Comparison of ENCODE assay signal across 22 cellular contexts in the genomic region with DNA sequence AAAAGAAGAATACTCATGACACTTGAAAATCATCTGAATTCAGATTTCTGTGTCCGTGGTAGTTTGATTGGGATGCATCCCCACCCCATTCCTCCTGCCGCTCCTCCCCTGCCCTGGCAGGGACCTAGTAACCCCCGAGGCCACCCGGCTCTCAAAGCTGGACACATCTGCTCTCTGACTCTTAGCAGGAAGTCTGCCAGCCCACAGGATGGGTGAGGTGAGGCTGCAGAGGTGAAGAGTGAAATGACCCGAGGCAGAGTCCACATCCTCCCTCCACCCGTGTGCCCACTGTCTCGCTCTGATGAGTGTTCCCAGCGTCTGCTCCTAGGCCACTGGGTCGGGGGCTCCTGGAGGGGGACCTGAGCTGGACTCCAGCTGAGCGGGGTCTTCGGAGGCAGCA.
DNase-seq lines count a peak whose midpoint lies in the region; ATAC-seq and TF ChIP-seq lines count a peak whose summit lies in the region.
"Had no signal": no experiment of that assay in that cellular context is flagged by ENCODE, and none has a peak within 500 bp of the region (broad histone marks: within the 10 kb centered on the region; RNA-seq: fewer than 3 reads in every experiment).

No MANE protein-coding gene starts in this region.

- H4K8ac ChIP-seq in mesenchymal stem cell (ENCODE audit: low read length): no peak overlapping the region

- H2BK12ac ChIP-seq in mesenchymal stem cell (ENCODE audit: low read length in 2 of 2): no peak overlapping the region

- H3K79me1 ChIP-seq in mesenchymal stem cell (replicated peaks; ENCODE audit: low read length, poor library complexity, severe bottlenecking): no peaks in the 10 kb centered on the region

- H3K27me3 ChIP-seq in RWPE2 (ENCODE audit: insufficient read depth, poor library complexity, severe bottlenecking): no peaks in the 10 kb centered on the region
- peaks cover 0 to 28% of the 10 kb centered on the region in 2 experiments for H3K27me3 ChIP-seq in mesenchymal stem cell (ENCODE audit: control insufficient read depth in 1 of 2, insufficient read depth in 1 of 2, low read length in 2 of 2)

- no peak overlapping the region for H4K91ac ChIP-seq in mesenchymal stem cell (ENCODE audit: low read length)

- no peaks in the 10 kb centered on the region for H3K9me3 Mint-ChIP-seq in activated CD8-positive, alpha-beta T cell treated with anti-CD3 and anti-CD28 coated beads, Interleukin-2, amount 10 ng/mL, durations not matched to agents 7 days and 5 days (ENCODE audit: insufficient read depth)
- H3K9me3 Mint-ChIP-seq: CD8-positive, alpha-beta T cell; GM23338 had no signal

- peak; percentile 42; the same call in 1 of the 3 replicates for ATAC-seq in RWPE2 (ENCODE audit: low read depth)
- ATAC-seq in activated CD8-positive, alpha-beta T cell treated with anti-CD3 and anti-CD28 coated beads, Interleukin-2, amount 10 ng/mL, durations not matched to agents 7 days and 5 days: no peak
- ATAC-seq: CD8-positive, alpha-beta T cell; GM23338; Panc1 had no signal

- H3K27ac ChIP-seq in RWPE2 (ENCODE audit: poor library complexity, severe bottlenecking): no peak overlapping the region
- H3K27ac ChIP-seq in mesenchymal stem cell (ENCODE audit: low read length, poor library complexity, severe bottlenecking): no peak overlapping the region
- H3K27ac ChIP-seq: 22Rv1 had no signal

- no peak overlapping the region for H3K23ac ChIP-seq in mesenchymal stem cell (ENCODE audit: low read length in 2 of 2)

- no peak overlapping the region for H3K14ac ChIP-seq in mesenchymal stem cell (ENCODE audit: low read length in 2 of 2)

- whole genome bisulfite sequencing in mesenchymal stem cell: 84% methylated on average over 11 of the region's 11 CpGs

- H3K27me3 Mint-ChIP-seq in activated CD8-positive, alpha-beta T cell treated with anti-CD3 and anti-CD28 coated beads, Interleukin-2, amount 10 ng/mL, durations not matched to agents 7 days and 5 days (ENCODE audit: low read depth): no peaks in the 10 kb centered on the region

- H2BK120ac ChIP-seq in mesenchymal stem cell (ENCODE audit: low read depth, low read length): no peak overlapping the region

- no peak overlapping the region for H3K9ac ChIP-seq in mesenchymal stem cell (ENCODE audit: low read length)

- TF ChIP-seq CTCF in RWPE2 (IDR thresholded peaks at IDR 0.05; ENCODE audit: poor library complexity, severe bottlenecking): no peak

- H3K18ac ChIP-seq in mesenchymal stem cell (ENCODE audit: low read depth in 1 of 2, low read length in 2 of 2): no peak overlapping the region

- H3K4me3 Mint-ChIP-seq in activated CD8-positive, alpha-beta T cell treated with anti-CD3 and anti-CD28 coated beads, Interleukin-2, amount 10 ng/mL, durations not matched to agents 7 days and 5 days: no peak overlapping the region
- H3K4me3 Mint-ChIP-seq: CD8-positive, alpha-beta T cell; GM23338 had no signal

- H3K4me2 ChIP-seq in mesenchymal stem cell (ENCODE audit: low read length, poor library complexity, severe bottlenecking): no peak overlapping the region
- H3K4me2 ChIP-seq: GM23338 had no signal

- no peak overlapping the region for H2AFZ ChIP-seq in mesenchymal stem cell (ENCODE audit: low read depth, low read length)
- H2AFZ ChIP-seq: GM23338 had no signal

- peak overlapping the region; percentile 34 for H2BK15ac ChIP-seq in mesenchymal stem cell (ENCODE audit: low read depth, poor library complexity, severe bottlenecking)

- DNase-seq in DMS 273 (lab: John Stamatoyannopoulos, UW; ENCODE audit: unreplicated experiment) (peak; percentile 34), DMS 273 treated with DMSO at 0.1 percent for 48 hours (lab: John Stamatoyannopoulos, UW) (no peak), EL (peak; percentile 10), RWPE2 (ENCODE audit: low spot score) (no peak), mesenchymal stem cell (no peak), KBM-7 (no peak), NCI-H187 (lab: John Stamatoyannopoulos, UW) (no peak)
- no peak for DNase-seq in activated CD8-positive, alpha-beta T cell treated with anti-CD3 and anti-CD28 coated beads, Interleukin-2, amount 10 ng/mL, durations not matched to agents 7 days and 5 days
- DNase-seq: ACHN; C1 segment of cervical spinal cord; CD8-positive, alpha-beta T cell; NCI-H1092; NCI-H1436; NCI-H2029 treated with DMSO at 0.1 percent for 48 hours; NCI-H446 treated with DMSO at 0.1 percent for 48 hours; NCI-H69; SHP77; T-helper 2 cell had no signal

- H3K4ac ChIP-seq in mesenchymal stem cell (ENCODE audit: low read depth in 1 of 2, low read length in 2 of 2): no peak overlapping the region

- H3K4me3 ChIP-seq in RWPE2 (ENCODE audit: severe bottlenecking) (no peak overlapping the region), mesenchymal stem cell (ENCODE audit: insufficient read depth in 1 of 2, low read depth in 1 of 2, low read length in 2 of 2) (no peak overlapping the region)
- H3K4me3 ChIP-seq: GM23338, HAP-1 had no signal

- H2BK5ac ChIP-seq in mesenchymal stem cell (ENCODE audit: low read depth, low read length, poor library complexity, severe bottlenecking): no peak overlapping the region

- H3K36me3 Mint-ChIP-seq in activated CD8-positive, alpha-beta T cell treated with anti-CD3 and anti-CD28 coated beads, Interleukin-2, amount 10 ng/mL, durations not matched to agents 7 days and 5 days (ENCODE audit: low read depth): no peaks in the 10 kb centered on the region
- H3K36me3 Mint-ChIP-seq: CD8-positive, alpha-beta T cell had no signal

- no peak overlapping the region for H2AK5ac ChIP-seq in mesenchymal stem cell (ENCODE audit: low read length, severe bottlenecking)

- no peaks in the 10 kb centered on the region for H3K36me3 ChIP-seq in RWPE2 (ENCODE audit: low read depth)
- H3K36me3 ChIP-seq in mesenchymal stem cell (ENCODE audit: control insufficient read depth in 1 of 2, insufficient read depth in 2 of 2, low read depth in 1 of 2, low read length in 2 of 2): no peaks in the 10 kb centered on the region
- H3K36me3 ChIP-seq: HAP-1 had no signal

- H3K9me3 ChIP-seq in RWPE2 (ENCODE audit: severe bottlenecking) (no peaks in the 10 kb centered on the region), mesenchymal stem cell (ENCODE audit: control insufficient read depth, low read length) (no peaks in the 10 kb centered on the region)
- H3K9me3 ChIP-seq: HAP-1 had no signal

- POLR2A ChIA-PET in activated CD8-positive, alpha-beta T cell treated with anti-CD3 and anti-CD28 coated beads, Interleukin-2, amount 10 ng/mL, durations not matched to agents 7 days and 5 days (lab: Charles Lee): no interaction called here

- in situ Hi-C loops in KBM-7 (cut with MboI; ENCODE audit: low pct_unique_long_range_greater_than_20kb, low sequenced_read_pairs): no loop called here

- peaks cover 7% of the 10 kb centered on the region for H3K4me1 ChIP-seq in RWPE2 (ENCODE audit: insufficient read depth, poor library complexity, severe bottlenecking)
- peaks cover 9% of the 10 kb centered on the region for H3K4me1 ChIP-seq in mesenchymal stem cell (ENCODE audit: control insufficient read depth, insufficient read depth, low read depth, low read length)
- H3K4me1 ChIP-seq: HAP-1 had no signal

- no peaks in the 10 kb centered on the region for H3K4me1 Mint-ChIP-seq in activated CD8-positive, alpha-beta T cell treated with anti-CD3 and anti-CD28 coated beads, Interleukin-2, amount 10 ng/mL, durations not matched to agents 7 days and 5 days (ENCODE audit: low read depth)

- CTCF ChIA-PET in activated CD8-positive, alpha-beta T cell treated with anti-CD3 and anti-CD28 coated beads, Interleukin-2, amount 10 ng/mL, durations not matched to agents 7 days and 5 days (lab: Charles Lee): no interaction called here

- H3K27ac Mint-ChIP-seq in activated CD8-positive, alpha-beta T cell treated with anti-CD3 and anti-CD28 coated beads, Interleukin-2, amount 10 ng/mL, durations not matched to agents 7 days and 5 days: no peak overlapping the region
- H3K27ac Mint-ChIP-seq: CD8-positive, alpha-beta T cell; GM23338 had no signal

Comparison
In these comparisons a context has a peak if more than half of its experiments do, and no peak if none do; other contexts are left out.
1. DNase-seq: peak in DMS 273 (single experiment) and EL (single experiment); none in DMS 273 treated with DMSO at 0.1 percent for 48 hours (single experiment), RWPE2 (single experiment), mesenchymal stem cell (single experiment), KBM-7 (single experiment), activated CD8-positive, alpha-beta T cell treated with anti-CD3 and anti-CD28 coated beads, Interleukin-2, amount 10 ng/mL, durations not matched to agents 7 days and 5 days (single experiment) and NCI-H187 (0 of 2).